ENCODE assay signal across 21 cellular contexts in the genomic region with DNA sequence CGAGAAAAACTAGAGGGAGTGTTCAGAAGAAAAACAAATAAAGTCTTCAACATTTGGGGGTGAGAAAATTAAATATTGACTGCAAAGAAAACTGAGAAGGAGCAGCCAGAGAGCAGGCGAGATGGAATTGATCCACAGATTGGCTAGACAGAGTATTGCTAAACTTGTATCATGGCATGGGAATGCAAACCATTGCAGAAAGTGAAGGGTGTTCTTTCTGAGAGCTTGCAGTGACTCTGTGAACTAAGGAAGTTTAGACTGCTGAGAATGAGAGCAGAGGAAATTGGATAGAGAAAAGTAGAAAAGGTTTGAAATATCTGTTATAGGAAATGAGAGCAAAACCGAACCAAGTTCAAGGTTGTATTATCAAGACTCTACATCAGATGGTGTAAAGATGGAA.
"Had no signal": no experiment of that assay in that cellular context is flagged by ENCODE, and none has a peak within 500 bp of the region (broad histone marks: within the 10 kb centered on the region; RNA-seq: fewer than 3 reads in every experiment).

No MANE protein-coding gene starts in this region.

- DNase-seq: activated CD4-positive, alpha-beta memory T cell treated with anti-CD3 and anti-CD28 coated beads, Interleukin-2, amount 10 ng/mL, durations not matched to agents 7 days and 5 days; activated CD4-positive, alpha-beta T cell treated with anti-CD3 and anti-CD28 coated beads for 1 hour; activated CD4-positive, alpha-beta T cell treated with anti-CD3 and anti-CD28 coated beads, Interleukin-2, amount 10 ng/mL, durations not matched to agents 7 days and 5 days; activated naive CD4-positive, alpha-beta T cell treated with anti-CD3 and anti-CD28 coated beads, Interleukin-2, amount 50 U/mL, for 16 hours; activated naive CD8-positive, alpha-beta T cell treated with anti-CD3 and anti-CD28 coated beads, Interleukin-2, amount 10 ng/mL, durations not matched to agents 7 days and 5 days; activated T-cell treated with anti-CD3 and anti-CD28 coated beads for 4 hours; activated T-cell treated with anti-CD3 and anti-CD28 coated beads, Interleukin-2, amount 50 U/mL, for 72 hours; anterior cingulate cortex; central memory CD4-positive, alpha-beta T cell; KBM-7; NCI-H1048; NCI-H1417; NCI-H1694; NCI-H2107; NCI-H345; NCI-H510A; NCI-H526 treated with DMSO at 0.1 percent for 48 hours; NCI-H82 had no signal

- H3K27ac ChIP-seq: body of pancreas had no signal

- H3K36me3 ChIP-seq: adrenal gland had no signal

- H3K27me3 ChIP-seq: adrenal gland, body of pancreas had no signal

- ATAC-seq: activated T-cell treated with anti-CD3 and anti-CD28 coated beads, Interleukin-2, amount 50 U/mL, for 72 hours; WTC11 had no signal

- H3K9me3 ChIP-seq: adrenal gland, body of pancreas had no signal

- H3K4me1 ChIP-seq: body of pancreas had no signal

- H3K4me3 ChIP-seq: adrenal gland, body of pancreas had no signal
